ENCODE assay signal across 2 cellular contexts in genomic region chr9:35489313-35490154, GRCh38.
TF ChIP-seq lines count a peak whose summit lies in the region.

A gene with protein sequence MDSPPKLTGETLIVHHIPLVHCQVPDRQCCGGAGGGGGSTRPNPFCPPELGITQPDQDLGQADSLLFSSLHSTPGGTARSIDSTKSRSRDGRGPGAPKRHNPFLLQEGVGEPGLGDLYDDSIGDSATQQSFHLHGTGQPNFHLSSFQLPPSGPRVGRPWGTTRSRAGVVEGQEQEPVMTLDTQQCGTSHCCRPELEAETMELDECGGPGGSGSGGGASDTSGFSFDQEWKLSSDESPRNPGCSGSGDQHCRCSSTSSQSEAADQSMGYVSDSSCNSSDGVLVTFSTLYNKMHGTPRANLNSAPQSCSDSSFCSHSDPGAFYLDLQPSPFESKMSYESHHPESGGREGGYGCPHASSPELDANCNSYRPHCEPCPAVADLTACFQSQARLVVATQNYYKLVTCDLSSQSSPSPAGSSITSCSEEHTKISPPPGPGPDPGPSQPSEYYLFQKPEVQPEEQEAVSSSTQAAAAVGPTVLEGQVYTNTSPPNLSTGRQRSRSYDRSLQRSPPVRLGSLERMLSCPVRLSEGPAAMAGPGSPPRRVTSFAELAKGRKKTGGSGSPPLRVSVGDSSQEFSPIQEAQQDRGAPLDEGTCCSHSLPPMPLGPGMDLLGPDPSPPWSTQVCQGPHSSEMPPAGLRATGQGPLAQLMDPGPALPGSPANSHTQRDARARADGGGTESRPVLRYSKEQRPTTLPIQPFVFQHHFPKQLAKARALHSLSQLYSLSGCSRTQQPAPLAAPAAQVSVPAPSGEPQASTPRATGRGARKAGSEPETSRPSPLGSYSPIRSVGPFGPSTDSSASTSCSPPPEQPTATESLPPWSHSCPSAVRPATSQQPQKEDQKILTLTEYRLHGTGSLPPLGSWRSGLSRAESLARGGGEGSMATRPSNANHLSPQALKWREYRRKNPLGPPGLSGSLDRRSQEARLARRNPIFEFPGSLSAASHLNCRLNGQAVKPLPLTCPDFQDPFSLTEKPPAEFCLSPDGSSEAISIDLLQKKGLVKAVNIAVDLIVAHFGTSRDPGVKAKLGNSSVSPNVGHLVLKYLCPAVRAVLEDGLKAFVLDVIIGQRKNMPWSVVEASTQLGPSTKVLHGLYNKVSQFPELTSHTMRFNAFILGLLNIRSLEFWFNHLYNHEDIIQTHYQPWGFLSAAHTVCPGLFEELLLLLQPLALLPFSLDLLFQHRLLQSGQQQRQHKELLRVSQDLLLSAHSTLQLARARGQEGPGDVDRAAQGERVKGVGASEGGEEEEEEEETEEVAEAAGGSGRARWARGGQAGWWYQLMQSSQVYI (N-terminal part only) (plus strand): TSS chr9:35490111. CDS start chr9:35546522, 56,411 bp downstream.

TF ChIP-seq in HEK293T, 16 proteins besides CTCF, POLR2A, EP300 and RAD21:
- no peak for TF ChIP-seq HDGF (IDR thresholded peaks at IDR 0.05; ENCODE audit: borderline replicate concordance)
- no peak for TF ChIP-seq CTBP1 (IDR thresholded peaks at IDR 0.05; ENCODE audit: borderline replicate concordance)
- TF ChIP-seq, protein P1, sequence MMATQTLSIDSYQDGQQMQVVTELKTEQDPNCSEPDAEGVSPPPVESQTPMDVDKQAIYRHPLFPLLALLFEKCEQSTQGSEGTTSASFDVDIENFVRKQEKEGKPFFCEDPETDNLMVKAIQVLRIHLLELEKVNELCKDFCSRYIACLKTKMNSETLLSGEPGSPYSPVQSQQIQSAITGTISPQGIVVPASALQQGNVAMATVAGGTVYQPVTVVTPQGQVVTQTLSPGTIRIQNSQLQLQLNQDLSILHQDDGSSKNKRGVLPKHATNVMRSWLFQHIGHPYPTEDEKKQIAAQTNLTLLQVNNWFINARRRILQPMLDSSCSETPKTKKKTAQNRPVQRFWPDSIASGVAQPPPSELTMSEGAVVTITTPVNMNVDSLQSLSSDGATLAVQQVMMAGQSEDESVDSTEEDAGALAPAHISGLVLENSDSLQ (IDR thresholded peaks at IDR 0.05) = no peak
- no peak for TF ChIP-seq LEF1 (IDR thresholded peaks at IDR 0.05; ENCODE audit: borderline replicate concordance)
- peak; percentile 77 for TF ChIP-seq L3MBTL2 (conservative IDR thresholded peaks at IDR 0.05)
- no peak for TF ChIP-seq ZNF384 (IDR thresholded peaks at IDR 0.05)

TF ChIP-seq in H1, 55 proteins besides CTCF, POLR2A, EP300 and RAD21:
- TF ChIP-seq, protein P2, sequence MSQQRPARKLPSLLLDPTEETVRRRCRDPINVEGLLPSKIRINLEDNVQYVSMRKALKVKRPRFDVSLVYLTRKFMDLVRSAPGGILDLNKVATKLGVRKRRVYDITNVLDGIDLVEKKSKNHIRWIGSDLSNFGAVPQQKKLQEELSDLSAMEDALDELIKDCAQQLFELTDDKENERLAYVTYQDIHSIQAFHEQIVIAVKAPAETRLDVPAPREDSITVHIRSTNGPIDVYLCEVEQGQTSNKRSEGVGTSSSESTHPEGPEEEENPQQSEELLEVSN (IDR thresholded peaks at IDR 0.05) = peak; percentile 73
- TF ChIP-seq SAP30 (IDR thresholded peaks at IDR 0.05; ENCODE audit: insufficient read depth, insufficient replicate concordance, low read length) (no peak), YY1 (IDR thresholded peaks at IDR 0.05; ENCODE audit: low read depth, low read length) (peak; percentile 22; the same call in 1 of the 2 replicates), CHD1 (IDR thresholded peaks at IDR 0.05; ENCODE audit: low read depth, low read length) (peak; percentile 82; the same call in 1 of the 2 replicates), POLR2AphosphoS5 (IDR thresholded peaks at IDR 0.05; ENCODE audit: low read depth, low read length) (peak; percentile 44; the same call in 1 of the 2 replicates), SIX5 (IDR thresholded peaks at IDR 0.05; ENCODE audit: low read depth, low read length) (peak; percentile 12; the same call in 1 of the 2 replicates), TEAD4 (IDR thresholded peaks at IDR 0.05; ENCODE audit: low read depth, low read length) (0 out of 2 replicates have a peak, but pooled peaks have one; percentile 5), RFX5 (IDR thresholded peaks at IDR 0.05; ENCODE audit: borderline replicate concordance, low read depth, low read length) (no peak), TAF7 (optimal IDR thresholded peaks at IDR 0.05; ENCODE audit: borderline replicate concordance, low read depth, low read length) (peak; percentile 64), GABPA (IDR thresholded peaks at IDR 0.05; ENCODE audit: borderline replicate concordance, insufficient read depth, low read length) (no peak), SP1 (IDR thresholded peaks at IDR 0.05; ENCODE audit: low read depth, low read length) (0 out of 2 replicates have a peak, but pooled peaks have one; percentile 33), KDM1A (IDR thresholded peaks at IDR 0.05; ENCODE audit: borderline replicate concordance, low read length) (0 out of 2 replicates have a peak, but pooled peaks have one; percentile 10), PHF8 (conservative IDR thresholded peaks at IDR 0.05; ENCODE audit: low read depth, low read length) (peak; percentile 91), CHD2 (IDR thresholded peaks at IDR 0.05; ENCODE audit: low read length) (0 out of 2 replicates have a peak, but pooled peaks have one; percentile 49), TAF1 (IDR thresholded peaks at IDR 0.05; ENCODE audit: low read depth, low read length) (peak; percentile 75), CREB1 (IDR thresholded peaks at IDR 0.05) (peak; percentile 77), EGR1 (IDR thresholded peaks at IDR 0.05; ENCODE audit: borderline replicate concordance, low read depth, low read length) (peak; percentile 42; the same call in 1 of the 2 replicates), JUND (IDR thresholded peaks at IDR 0.05; ENCODE audit: low read length) (peak; percentile 87), KDM4A (IDR thresholded peaks at IDR 0.05; ENCODE audit: low read depth, low read length, severe bottlenecking) (peak; percentile 21), SP4 (IDR thresholded peaks at IDR 0.05; ENCODE audit: low read length) (peak; percentile 63; the same call in 1 of the 2 replicates), RBBP5 (IDR thresholded peaks at IDR 0.05; ENCODE audit: borderline replicate concordance, low read depth, low read length) (no peak), ASH2L (IDR thresholded peaks at IDR 0.05; ENCODE audit: low read length) (peak; percentile 66), MAX (IDR thresholded peaks at IDR 0.05) (peak; percentile 48), EZH2 (IDR thresholded peaks at IDR 0.05; ENCODE audit: low read depth, low read length, severe bottlenecking) (no peak), HDAC2 (IDR thresholded peaks at IDR 0.05; ENCODE audit: borderline replicate concordance in 1 of 2, low read depth in 2 of 2, low read length in 2 of 2) (0 out of 4 replicates have a peak, but pooled peaks of 1 of the 2 experiments have one; percentile 11), SP2 (IDR thresholded peaks at IDR 0.05; ENCODE audit: low read length) (no peak), TBP (IDR thresholded peaks at IDR 0.05; ENCODE audit: low read depth, low read length) (peak; percentile 65)
